6 cellular contexts compared by ENCODE assay signal in genomic region chr1:19289244-19289643, GRCh38. TPM values are rescaled to one million over a fixed set of nuclear protein-coding genes. Genes with fewer than 3 reads are reported as not detected.
A peak's percentile ranks its signal among the peaks of the same experiment; 100 is the strongest.
DNase-seq lines count a peak whose midpoint lies in the region; ATAC-seq and TF ChIP-seq lines count a peak whose summit lies in the region.

No MANE protein-coding gene starts in this region.

- peaks cover 0 to 5% of the 10 kb centered on the region in 2 donors for H3K4me1 ChIP-seq in thoracic aorta (ENCODE audit: control insufficient read depth in 1 of 2, low read depth in 2 of 2)

- peaks cover 3% of the 10 kb centered on the region for H3K36me3 Mint-ChIP-seq in activated T-cell treated with anti-CD3 and anti-CD28 coated beads, Interleukin-2, amount 50 U/mL, for 4 hours (ENCODE audit: insufficient read depth)

- H3K9me3 ChIP-seq in thoracic aorta, result no peaks in the 10 kb centered on the region

- no peak overlapping the region for H3K27ac ChIP-seq in thoracic aorta

- DNase-seq in activated T-cell treated with anti-CD3 and anti-CD28 coated beads, Interleukin-2, amount 50 U/mL, for 4 hours, result no peak
- no peak for DNase-seq in activated T-cell treated with anti-CD3 and anti-CD28 coated beads, Interleukin-2, amount 50 U/mL, for 48 hours
- DNase-seq in thoracic aorta (ENCODE audit: low spot score) (no peak), cerebellum (ENCODE audit: low spot score) (no peak), NCI-H2081 (lab: John Stamatoyannopoulos, UW) (no peak)

- TF ChIP-seq CTCF in thoracic aorta (IDR thresholded peaks at IDR 0.05), result no peak

- peaks cover 2% of the 10 kb centered on the region for H3K9me3 Mint-ChIP-seq in activated T-cell treated with anti-CD3 and anti-CD28 coated beads, Interleukin-2, amount 50 U/mL, for 4 hours

- H3K36me3 ChIP-seq in thoracic aorta, result no peaks in the 10 kb centered on the region

- H3K4me1 Mint-ChIP-seq in activated T-cell treated with anti-CD3 and anti-CD28 coated beads, Interleukin-2, amount 50 U/mL, for 4 hours (ENCODE audit: low read depth), result peaks cover 8% of the 10 kb centered on the region

- peaks cover 10% of the 10 kb centered on the region for H3K27me3 Mint-ChIP-seq in activated T-cell treated with anti-CD3 and anti-CD28 coated beads, Interleukin-2, amount 50 U/mL, for 4 hours (ENCODE audit: low read depth)

- no peaks in the 10 kb centered on the region for H3K27me3 ChIP-seq in thoracic aorta (replicated peaks; ENCODE audit: insufficient read depth)

- no peak for ATAC-seq in activated T-cell treated with anti-CD3 and anti-CD28 coated beads, Interleukin-2, amount 50 U/mL, for 4 hours
- ATAC-seq in thoracic aorta (ENCODE audit: insufficient number of reproducible peaks, low FRiP score, low read depth), result no peak

- peak overlapping the region; percentile 65 for H3K4me3 Mint-ChIP-seq in activated T-cell treated with anti-CD3 and anti-CD28 coated beads, Interleukin-2, amount 50 U/mL, for 4 hours

- H3K4me3 ChIP-seq in iPS-11a (ENCODE audit: low read depth, low read length), result peak overlapping the region; percentile 2
- peak overlapping the region; percentile 76 for H3K4me3 ChIP-seq in thoracic aorta

RNA-seq across cellular contexts. Expression of gene AKR7A3, which starts 0.7 kb away (rescaled TPM):
- 1 to 10 TPM in 2 of 3 donors, under 1 TPM in 1; 0.53 to 1.3 (median 1.0) TPM for total RNA-seq in activated T-cell treated with anti-CD3 and anti-CD28 coated beads, Interleukin-2, amount 50 U/mL, for 4 hours
- total RNA-seq in thoracic aorta, result 1 to 10 TPM; 2.5 to 3.9 TPM
- 2.1 TPM for total RNA-seq in cerebellum

RNA-seq across cellular contexts. Expression of gene AKR7A2, which starts 22.7 kb away (rescaled TPM):
- 10 to 100 TPM; 19.2 to 26.3 (median 20.5) TPM for total RNA-seq in activated T-cell treated with anti-CD3 and anti-CD28 coated beads, Interleukin-2, amount 50 U/mL, for 4 hours
- 10 to 100 TPM; 67.1 to 71.5 TPM for total RNA-seq in thoracic aorta
- total RNA-seq in cerebellum, result 30.4 TPM

RNA-seq across cellular contexts. Expression of gene SLC66A1, which starts 22.9 kb away (rescaled TPM):
- 1 to 10 TPM; 2.8 to 4.3 (median 3.6) TPM for total RNA-seq in activated T-cell treated with anti-CD3 and anti-CD28 coated beads, Interleukin-2, amount 50 U/mL, for 4 hours
- total RNA-seq in thoracic aorta (10 to 100 TPM; 11.4 to 12.0 TPM), cerebellum (16.2 TPM)

RNA-seq across cellular contexts. Expression of gene MRTO4, which starts 37.6 kb away (rescaled TPM):
- 100 to 1,000 TPM; 199 to 231 (median 207) TPM for total RNA-seq in activated T-cell treated with anti-CD3 and anti-CD28 coated beads, Interleukin-2, amount 50 U/mL, for 4 hours
- 10 to 100 TPM in 1 of 2 donors, 1 to 10 TPM in 1; 8.8 to 29.6 TPM for total RNA-seq in thoracic aorta
- 19.9 TPM for total RNA-seq in cerebellum

RNA-seq across cellular contexts. Expression of gene EMC1, which starts 37.9 kb away (rescaled TPM):
- total RNA-seq in activated T-cell treated with anti-CD3 and anti-CD28 coated beads, Interleukin-2, amount 50 U/mL, for 4 hours, result 10 to 100 TPM; 74.8 to 79.6 (median 77.0) TPM
- total RNA-seq in thoracic aorta, result 10 to 100 TPM; 39.3 to 63.0 TPM
- 70.7 TPM for total RNA-seq in cerebellum
